Comparison of ENCODE assay signal across 10 cellular contexts in genomic region chr1:10598088-10598712, GRCh38.
DNase-seq lines count a peak whose midpoint lies in the region; ATAC-seq and TF ChIP-seq lines count a peak whose summit lies in the region.
"Had no signal": no experiment of that assay in that cellular context is flagged by ENCODE, and none has a peak within 500 bp of the region (broad histone marks: within the 10 kb centered on the region; RNA-seq: fewer than 3 reads in every experiment).

No MANE protein-coding gene starts in this region.

- no peaks in the 10 kb centered on the region for H3K9me3 Mint-ChIP-seq in progenitor cell of endocrine pancreas (ENCODE audit: low read depth)
- H3K9me3 Mint-ChIP-seq: CD14-positive monocyte had no signal

- peaks cover 34% of the 10 kb centered on the region for H3K4me1 Mint-ChIP-seq in progenitor cell of endocrine pancreas (ENCODE audit: low read depth)
- H3K4me1 Mint-ChIP-seq: CD14-positive monocyte had no signal

- H3K27me3 Mint-ChIP-seq in progenitor cell of endocrine pancreas: no peaks in the 10 kb centered on the region

- no peak overlapping the region for H3K27ac Mint-ChIP-seq in progenitor cell of endocrine pancreas

- DNase-seq in A172 (ENCODE audit: low spot score) (peak; percentile 20), H7 (peak; percentile 25), RPMI7951 (ENCODE audit: low read depth) (peak; percentile 43), kidney tubule cell (ENCODE audit: low spot score) (peak; percentile 27), dedifferentiated amniotic fluid mesenchymal stem cell (ENCODE audit: extremely low spot score) (no peak), progenitor cell of endocrine pancreas (ENCODE audit: low spot score, unreplicated experiment) (no peak)

- no peak overlapping the region for H3K4me3 ChIP-seq in H7 (ENCODE audit: insufficient read depth, low read depth, low read length)
- H3K4me3 ChIP-seq: SJCRH30 had no signal

- H3K36me3 Mint-ChIP-seq in progenitor cell of endocrine pancreas (ENCODE audit: insufficient read depth): peaks cover 3% of the 10 kb centered on the region

- H3K4me3 Mint-ChIP-seq in progenitor cell of endocrine pancreas (ENCODE audit: low read depth): no peak overlapping the region
- H3K4me3 Mint-ChIP-seq: CD14-positive monocyte had no signal

- no peak for TF ChIP-seq CTCF in progenitor cell of endocrine pancreas (IDR thresholded peaks at IDR 0.05; ENCODE audit: unreplicated experiment)

- H3K36me3 ChIP-seq in H7 (replicated peaks; ENCODE audit: control insufficient read depth, insufficient read depth, low read length): peaks cover 2% of the 10 kb centered on the region
- H3K36me3 ChIP-seq: SJCRH30 had no signal

- ATAC-seq in HG03469 (IDR thresholded peaks at IDR 0.05; ENCODE audit: unreplicated experiment) (no peak), HG02852 (IDR thresholded peaks at IDR 0.05; ENCODE audit: unreplicated experiment) (no peak)

- H3K27me3 ChIP-seq in H7 (ENCODE audit: control insufficient read depth, insufficient read depth, low read length): no peaks in the 10 kb centered on the region
- H3K27me3 ChIP-seq: SJCRH30 had no signal

Comparison
In these comparisons a context has a peak if more than half of its experiments do, and no peak if none do; other contexts are left out.
1. DNase-seq: peak in A172 (single experiment), H7 (single experiment), RPMI7951 (single experiment) and kidney tubule cell (single experiment); none in dedifferentiated amniotic fluid mesenchymal stem cell (single experiment) and progenitor cell of endocrine pancreas (single experiment).